In the genomic region with DNA sequence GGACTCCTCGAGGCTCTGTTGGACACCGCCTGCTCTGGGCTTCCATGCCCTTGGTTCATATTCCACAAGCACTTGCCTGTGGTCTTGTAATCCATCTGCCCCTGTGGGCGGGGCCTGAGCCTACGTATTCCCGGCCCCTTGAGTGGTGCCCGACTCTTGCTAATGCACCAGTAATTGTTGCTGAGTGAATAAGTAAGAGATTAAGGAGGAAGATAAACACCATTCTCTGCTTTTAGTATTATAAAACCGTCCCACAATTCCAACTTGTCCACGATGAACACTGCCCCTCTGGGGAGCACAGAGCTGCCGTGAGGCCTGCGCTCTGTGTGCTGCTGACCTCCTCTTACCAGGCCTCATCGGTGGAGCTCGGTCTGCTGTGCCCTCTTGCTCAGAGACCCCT, we compare ENCODE assay signal across 11 cellular contexts. TPM values are rescaled to one million over a fixed set of nuclear protein-coding genes. Genes with fewer than 3 reads are reported as not detected.
A peak's percentile ranks its signal among the peaks of the same experiment; 100 is the strongest.
DNase-seq lines count a peak whose midpoint lies in the region; ATAC-seq lines count a peak whose summit lies in the region.
"Had no signal": no experiment of that assay in that cellular context is flagged by ENCODE, and none has a peak within 500 bp of the region (broad histone marks: within the 10 kb centered on the region; RNA-seq: fewer than 3 reads in every experiment).

No MANE protein-coding gene starts in this region.

- H3K9me3 Mint-ChIP-seq in stimulated activated naive CD8-positive, alpha-beta T cell treated with anti-CD3 and anti-CD28 coated beads, Interleukin-15, Interleukin-2, amounts not matched to agents 100 ng/mL and 50 ng/mL, for 24 hours, result no peaks in the 10 kb centered on the region
- H3K9me3 Mint-ChIP-seq: CD8-positive, alpha-beta memory T cell had no signal

- H3K36me3 ChIP-seq in muscle layer of duodenum (ENCODE audit: control insufficient read depth in 1 of 2, insufficient read depth in 2 of 2, low read length in 2 of 2), result peaks cover 7 to 24% of the 10 kb centered on the region in 2 donors
- H3K36me3 ChIP-seq in aorta (ENCODE audit: control insufficient read depth in 1 of 2, insufficient read depth in 2 of 2, low read length in 1 of 2), result peaks cover 0 to 11% of the 10 kb centered on the region in 2 donors

- no peaks in the 10 kb centered on the region for H3K27me3 Mint-ChIP-seq in stimulated activated naive CD8-positive, alpha-beta T cell treated with anti-CD3 and anti-CD28 coated beads, Interleukin-15, Interleukin-2, amounts not matched to agents 100 ng/mL and 50 ng/mL, for 24 hours
- H3K27me3 Mint-ChIP-seq: CD8-positive, alpha-beta memory T cell had no signal

- intact Hi-C loops in aorta (cut with DNase I), result loop anchor here (5.0 kb wide), 4 partner anchors 42 to 122 kb away; partner anchors contain the start of gene MICAL2 (in 1 of the 2)

- DNase-seq in stimulated activated naive CD8-positive, alpha-beta T cell treated with anti-CD3 and anti-CD28 coated beads, Interleukin-15, Interleukin-2, amounts not matched to agents 100 U/mL and 50 U/mL, for 24 hours, result no peak
- DNase-seq in aorta, result peak; percentile 74 to 83
- no peak for DNase-seq in NCI-H510A treated with DMSO at 0.1 percent for 48 hours (lab: John Stamatoyannopoulos, UW)
- DNase-seq in NOMO-1 (lab: John Stamatoyannopoulos, UW; ENCODE audit: unreplicated experiment in 2 of 2), result no peak
- DNase-seq: CD8-positive, alpha-beta memory T cell; OCI-M1 had no signal

- 6 to 10% methylated on average over 12 of the region's 12 CpGs for WGBS in aorta, 2 donors

- H3K4me1 Mint-ChIP-seq in stimulated activated naive CD8-positive, alpha-beta T cell treated with anti-CD3 and anti-CD28 coated beads, Interleukin-15, Interleukin-2, amounts not matched to agents 100 ng/mL and 50 ng/mL, for 24 hours (ENCODE audit: low read depth), result peaks cover 70% of the 10 kb centered on the region

- no peaks in the 10 kb centered on the region for H3K9me3 ChIP-seq in muscle layer of duodenum (ENCODE audit: control insufficient read depth in 1 of 2, low read length in 2 of 2)
- no peaks in the 10 kb centered on the region for H3K9me3 ChIP-seq in aorta (ENCODE audit: control insufficient read depth, low read length)

- peak overlapping the region; percentile 75 for H3K27ac ChIP-seq in cingulate gyrus (ENCODE audit: low read depth, low read length)
- peak overlapping the region; percentile 84 for H3K27ac ChIP-seq in muscle layer of duodenum (ENCODE audit: low read length)
- H3K27ac ChIP-seq in aorta (ENCODE audit: low read depth in 1 of 2, low read length in 2 of 2), result peak overlapping the region; percentile 83 to 84

- H3K36me3 Mint-ChIP-seq in stimulated activated naive CD8-positive, alpha-beta T cell treated with anti-CD3 and anti-CD28 coated beads, Interleukin-15, Interleukin-2, amounts not matched to agents 100 ng/mL and 50 ng/mL, for 24 hours (ENCODE audit: low read depth), result peaks cover 31% of the 10 kb centered on the region

- no peak overlapping the region for H3K4me3 Mint-ChIP-seq in stimulated activated naive CD8-positive, alpha-beta T cell treated with anti-CD3 and anti-CD28 coated beads, Interleukin-15, Interleukin-2, amounts not matched to agents 100 ng/mL and 50 ng/mL, for 24 hours
- H3K4me3 Mint-ChIP-seq: CD8-positive, alpha-beta memory T cell had no signal

- peaks cover 26 to 53% of the 10 kb centered on the region in 2 donors for H3K4me1 ChIP-seq in muscle layer of duodenum (ENCODE audit: control insufficient read depth in 1 of 2, insufficient read depth in 2 of 2, low read length in 2 of 2)
- H3K4me1 ChIP-seq in aorta (ENCODE audit: control insufficient read depth in 1 of 2, insufficient read depth in 2 of 2, low read length in 2 of 2), result peaks cover 7 to 38% of the 10 kb centered on the region in 2 donors

- peak overlapping the region; percentile 88 for H3K27ac Mint-ChIP-seq in stimulated activated naive CD8-positive, alpha-beta T cell treated with anti-CD3 and anti-CD28 coated beads, Interleukin-15, Interleukin-2, amounts not matched to agents 100 ng/mL and 50 ng/mL, for 24 hours

- peak overlapping the region in 1 of 2 donors; percentile 13 for H3K4me3 ChIP-seq in muscle layer of duodenum (ENCODE audit: low read depth in 1 of 2, low read length in 2 of 2)
- H3K4me3 ChIP-seq in aorta (ENCODE audit: low read length in 2 of 2), result no peak overlapping the region
- H3K4me3 ChIP-seq: K562 had no signal

- H3K27me3 ChIP-seq in muscle layer of duodenum (ENCODE audit: low read depth, low read length) (no peaks in the 10 kb centered on the region), aorta (ENCODE audit: control insufficient read depth in 1 of 2, insufficient read depth in 2 of 2, low read length in 1 of 2) (no peaks in the 10 kb centered on the region)

- no peak for ATAC-seq in stimulated activated naive CD8-positive, alpha-beta T cell treated with anti-CD3 and anti-CD28 coated beads, Interleukin-15, Interleukin-2, amounts not matched to agents 100 U/mL and 50 U/mL, for 24 hours
- ATAC-seq in aorta (ENCODE audit: low FRiP score) (peak; percentile 10), GM18873 (IDR thresholded peaks at IDR 0.05; ENCODE audit: low FRiP score, unreplicated experiment) (no peak)
- ATAC-seq: K562 had no signal

RNA-seq across cellular contexts. Expression of gene MICAL2, which starts 50.3 kb away (rescaled TPM):
- total RNA-seq in aorta, result 100 to 1,000 TPM; 315 to 605 TPM
- polyA plus RNA-seq in aorta, result 100 to 1,000 TPM in 1 of 2 donors, 10 to 100 TPM in 1; 87.7 to 245 TPM

Comparison
In these comparisons a context has a peak if more than half of its experiments do, and no peak if none do; other contexts are left out.
1. DNase-seq: peak in aorta (2 of 2); none in stimulated activated naive CD8-positive, alpha-beta T cell treated with anti-CD3 and anti-CD28 coated beads, Interleukin-15, Interleukin-2, amounts not matched to agents 100 U/mL and 50 U/mL, for 24 hours (single experiment), NCI-H510A treated with DMSO at 0.1 percent for 48 hours (single experiment) and NOMO-1 (0 of 2).
2. Peak in every context shown above with its lines, with median percentiles within 50 percentile points of each other: H3K27ac ChIP-seq.